Comparison of ENCODE assay signal across 20 cellular contexts in genomic region chr6:13834762-13835161, GRCh38.
"Had no signal": no experiment of that assay in that cellular context is flagged by ENCODE, and none has a peak within 500 bp of the region (broad histone marks: within the 10 kb centered on the region; RNA-seq: fewer than 3 reads in every experiment).

No MANE protein-coding gene starts in this region.

- DNase-seq: cortex of kidney; effector memory CD4-positive, alpha-beta T cell; gastrocnemius medialis; islet precursor cell; mammary epithelial cell; naive thymus-derived CD4-positive, alpha-beta T cell; nephron progenitor cell; posterior cingulate gyrus; spleen; stimulated activated CD4-positive, alpha-beta T cell treated with anti-CD3 and anti-CD28 coated beads, Interleukin-15, amount 100 ng/mL, for 24 hours; stimulated activated CD4-positive, alpha-beta T cell treated with anti-CD3 and anti-CD28 coated beads, Interleukin-1b, Interleukin-23, amount 100 ng/mL, for 48 hours; stimulated activated CD4-positive, alpha-beta T cell treated with anti-CD3 and anti-CD28 coated beads, Interleukin-4, amount 100 ng/mL, for 24 hours; stimulated activated naive B cell treated with anti-CD40 and anti-IgM and Interleukin-4, amounts not matched to agents 10 μg/mL and 1 μg/mL and 100 μg/mL, for 72 hours; stimulated activated naive CD8-positive, alpha-beta T cell treated with anti-CD3 and anti-CD28 coated beads, Interleukin-15, amount 100 ng/mL, for 72 hours; transverse colon had no signal

- ATAC-seq: gastrocnemius medialis; left lobe of liver; naive thymus-derived CD4-positive, alpha-beta T cell; sciatic nerve; stimulated activated naive B cell treated with anti-CD40 and anti-IgM and Interleukin-4, amounts not matched to agents 10 μg/mL and 1 μg/mL and 100 μg/mL, for 72 hours; stimulated activated naive CD8-positive, alpha-beta T cell treated with anti-CD3 and anti-CD28 coated beads, Interleukin-15, amount 100 ng/mL, for 72 hours had no signal

- H3K36me3 ChIP-seq: esophagus muscularis mucosa, gastrocnemius medialis, spleen, thoracic aorta, transverse colon had no signal

- H3K9me3 ChIP-seq: esophagus muscularis mucosa, gastrocnemius medialis, thoracic aorta, transverse colon had no signal

- H3K27me3 ChIP-seq: esophagus muscularis mucosa, gastrocnemius medialis, spleen, transverse colon had no signal

- H3K27ac ChIP-seq: epithelial cell of prostate, esophagus muscularis mucosa, gastrocnemius medialis, spleen, thoracic aorta, transverse colon had no signal

- H3K4me1 ChIP-seq: esophagus muscularis mucosa, gastrocnemius medialis, spleen, transverse colon had no signal

- H3K4me3 ChIP-seq: esophagus muscularis mucosa, gastrocnemius medialis, spleen, thoracic aorta, transverse colon had no signal
